In the genomic region with DNA sequence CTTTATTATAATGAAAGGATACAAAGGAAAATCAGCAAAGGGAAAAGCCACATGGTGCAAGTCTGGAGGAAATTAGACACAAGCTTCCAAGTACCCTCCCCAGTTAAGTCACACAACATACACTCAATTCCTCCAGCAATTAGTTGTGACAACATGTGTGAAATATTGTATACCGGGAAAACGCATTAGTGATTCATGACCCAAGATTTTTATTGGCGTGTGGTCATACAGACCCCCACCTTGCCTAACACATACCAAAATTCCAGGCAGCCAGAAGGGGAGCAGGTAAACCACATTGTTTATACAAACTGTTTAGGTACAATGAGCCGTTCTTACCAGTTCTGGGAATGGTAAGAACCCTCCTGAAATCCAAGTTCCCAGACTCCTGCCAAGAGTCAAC, we compare ENCODE assay signal across 31 cellular contexts.
"Had no signal": no experiment of that assay in that cellular context is flagged by ENCODE, and none has a peak within 500 bp of the region (broad histone marks: within the 10 kb centered on the region; RNA-seq: fewer than 3 reads in every experiment).

No MANE protein-coding gene starts in this region.

- H3K4me3 ChIP-seq: esophagus squamous epithelium, gastroesophageal sphincter, heart right ventricle, hepatocyte had no signal

- H3K4me3 Mint-ChIP-seq: activated B cell treated with CpG ODN at 0.5 μM for 24 hours; activated CD4-positive, alpha-beta memory T cell treated with anti-CD3 and anti-CD28 coated beads, Interleukin-2, amount 10 ng/mL, durations not matched to agents 7 days and 5 days; activated CD4-positive, alpha-beta T cell treated with anti-CD3 and anti-CD28 coated beads for 36 hours; activated CD4-positive, alpha-beta T cell treated with anti-CD3 and anti-CD28 coated beads, Interleukin-2, amount 10 ng/mL, durations not matched to agents 24 days and 14 days; activated naive CD4-positive, alpha-beta T cell treated with anti-CD3 and anti-CD28 coated beads, Interleukin-2, amount 10 ng/mL, durations not matched to agents 7 days and 5 days; activated naive CD8-positive, alpha-beta T cell; activated T-cell treated with anti-CD3 and anti-CD28 coated beads, Interleukin-2, amount 50 U/mL, for 24 hours; activated T-cell treated with anti-CD3 and anti-CD28 coated beads, Interleukin-2, amount 50 U/mL, for 72 hours; effector memory CD8-positive, alpha-beta T cell; T-helper 17 cell; T-helper 2 cell treated with Interferon-gamma antibody and Interleukin-4, amounts not matched to agents 5 μg/mL and 100 μg/mL, for 36 hours had no signal

- DNase-seq: activated B cell treated with CpG ODN at 0.5 μM for 24 hours; activated CD4-positive, alpha-beta memory T cell treated with anti-CD3 and anti-CD28 coated beads, Interleukin-2, amount 10 ng/mL, durations not matched to agents 7 days and 5 days; activated CD4-positive, alpha-beta T cell treated with anti-CD3 and anti-CD28 coated beads for 36 hours; activated CD4-positive, alpha-beta T cell treated with anti-CD3 and anti-CD28 coated beads, Interleukin-2, amount 10 ng/mL, durations not matched to agents 24 days and 14 days; activated CD4-positive, CD25-positive, alpha-beta regulatory T cell treated with anti-CD3 and anti-CD28 coated beads, Interleukin-2, amount 50 U/mL, for 72 hours; activated CD8-positive, alpha-beta memory T cell treated with anti-CD3 and anti-CD28 coated beads, Interleukin-2, amount 50 U/mL, for 48 hours; activated gamma-delta T cell; activated naive CD4-positive, alpha-beta T cell; activated naive CD4-positive, alpha-beta T cell treated with anti-CD3 and anti-CD28 coated beads, Interleukin-2, amount 10 ng/mL, durations not matched to agents 7 days and 5 days; activated T-cell treated with anti-CD3 and anti-CD28 coated beads for 4 hours; activated T-cell treated with anti-CD3 and anti-CD28 coated beads, Interleukin-2, amount 50 U/mL, for 24 hours; activated T-cell treated with anti-CD3 and anti-CD28 coated beads, Interleukin-2, amount 50 U/mL, for 72 hours; amniotic stem cell; anterior cingulate cortex; brain microvascular endothelial cell; caudate nucleus; cortex of kidney; dermis blood vessel endothelial cell; effector CD4-positive, alpha-beta T cell; effector memory CD8-positive, alpha-beta T cell; esophagus squamous epithelium; foreskin melanocyte; heart right ventricle; T-helper 1 cell; T-helper 17 cell; T1000; WERI-Rb-1 had no signal

- H3K27me3 Mint-ChIP-seq: activated CD4-positive, alpha-beta memory T cell treated with anti-CD3 and anti-CD28 coated beads, Interleukin-2, amount 10 ng/mL, durations not matched to agents 7 days and 5 days; activated CD4-positive, alpha-beta T cell treated with anti-CD3 and anti-CD28 coated beads for 36 hours; activated naive CD4-positive, alpha-beta T cell treated with anti-CD3 and anti-CD28 coated beads, Interleukin-2, amount 10 ng/mL, durations not matched to agents 7 days and 5 days; activated naive CD8-positive, alpha-beta T cell; activated T-cell treated with anti-CD3 and anti-CD28 coated beads, Interleukin-2, amount 50 U/mL, for 24 hours; T-helper 17 cell had no signal

- ATAC-seq: activated CD4-positive, alpha-beta T cell treated with anti-CD3 and anti-CD28 coated beads for 36 hours; activated T-cell treated with anti-CD3 and anti-CD28 coated beads, Interleukin-2, amount 50 U/mL, for 72 hours; effector memory CD8-positive, alpha-beta T cell; gastroesophageal sphincter; heart right ventricle; T-helper 17 cell had no signal

- H3K4me1 Mint-ChIP-seq: activated CD4-positive, alpha-beta memory T cell treated with anti-CD3 and anti-CD28 coated beads, Interleukin-2, amount 10 ng/mL, durations not matched to agents 7 days and 5 days; activated CD4-positive, alpha-beta T cell treated with anti-CD3 and anti-CD28 coated beads for 36 hours; activated CD4-positive, alpha-beta T cell treated with anti-CD3 and anti-CD28 coated beads, Interleukin-2, amount 10 ng/mL, durations not matched to agents 24 days and 14 days; activated naive CD4-positive, alpha-beta T cell treated with anti-CD3 and anti-CD28 coated beads, Interleukin-2, amount 10 ng/mL, durations not matched to agents 7 days and 5 days; T-helper 17 cell had no signal

- H3K36me3 Mint-ChIP-seq: activated naive CD4-positive, alpha-beta T cell treated with anti-CD3 and anti-CD28 coated beads, Interleukin-2, amount 10 ng/mL, durations not matched to agents 7 days and 5 days had no signal

- H3K27ac Mint-ChIP-seq: activated B cell treated with CpG ODN at 0.5 μM for 24 hours; activated CD4-positive, alpha-beta memory T cell treated with anti-CD3 and anti-CD28 coated beads, Interleukin-2, amount 10 ng/mL, durations not matched to agents 7 days and 5 days; activated CD4-positive, alpha-beta T cell treated with anti-CD3 and anti-CD28 coated beads for 36 hours; activated CD4-positive, alpha-beta T cell treated with anti-CD3 and anti-CD28 coated beads, Interleukin-2, amount 10 ng/mL, durations not matched to agents 24 days and 14 days; activated naive CD4-positive, alpha-beta T cell treated with anti-CD3 and anti-CD28 coated beads, Interleukin-2, amount 10 ng/mL, durations not matched to agents 7 days and 5 days; activated naive CD8-positive, alpha-beta T cell; activated T-cell treated with anti-CD3 and anti-CD28 coated beads, Interleukin-2, amount 50 U/mL, for 24 hours; activated T-cell treated with anti-CD3 and anti-CD28 coated beads, Interleukin-2, amount 50 U/mL, for 72 hours; effector memory CD8-positive, alpha-beta T cell; T-helper 17 cell; T-helper 2 cell treated with Interferon-gamma antibody and Interleukin-4, amounts not matched to agents 5 μg/mL and 100 μg/mL, for 36 hours had no signal
